10 cellular contexts compared by ENCODE assay signal in genomic region chr10:70162157-70162891, GRCh38. TPM values are rescaled to one million over a fixed set of nuclear protein-coding genes. Genes with fewer than 3 reads are reported as not detected.
DNase-seq lines count a peak whose midpoint lies in the region; ATAC-seq and TF ChIP-seq lines count a peak whose summit lies in the region.
"Had no signal": no experiment of that assay in that cellular context is flagged by ENCODE, and none has a peak within 500 bp of the region (broad histone marks: within the 10 kb centered on the region; RNA-seq: fewer than 3 reads in every experiment).

No MANE protein-coding gene starts in this region.

- H3K79me2 ChIP-seq in osteoblast (ENCODE audit: insufficient read depth, low read length) (peaks cover 94% of the 10 kb centered on the region), mesendoderm (ENCODE audit: control insufficient read depth, insufficient read depth, low read length) (peaks cover 37% of the 10 kb centered on the region)

- H3K23ac ChIP-seq in mesendoderm (ENCODE audit: low read length) = no peak overlapping the region

- H2BK120ac ChIP-seq in mesendoderm (ENCODE audit: low read depth, low read length) = no peak overlapping the region

- H3K18ac ChIP-seq in mesendoderm (ENCODE audit: low read length) = no peak overlapping the region

- ATAC-seq in HG02870 (IDR thresholded peaks at IDR 0.05; ENCODE audit: unreplicated experiment) = peak; percentile 35
- ATAC-seq in activated CD8-positive, alpha-beta T cell treated with anti-CD3 and anti-CD28 coated beads for 36 hours = peak; percentile 65
- ATAC-seq in HG03108 (IDR thresholded peaks at IDR 0.05; ENCODE audit: unreplicated experiment) = no peak
- no peak for ATAC-seq in HG02852 (IDR thresholded peaks at IDR 0.05; ENCODE audit: unreplicated experiment)

- WGBS in mesendoderm (ENCODE audit: extremely low coverage, insufficient coverage, low lambda C conversion rate) = no CpG with 5 or more reads among the region's 2 CpGs

- H3K36me3 ChIP-seq in osteoblast (ENCODE audit: insufficient read depth, low read length) (peaks cover 83% of the 10 kb centered on the region), mesendoderm (ENCODE audit: control insufficient read depth, insufficient read depth, low read length) (no peaks in the 10 kb centered on the region)

- no peak overlapping the region for H2AFZ ChIP-seq in osteoblast (ENCODE audit: low read length)

- H3K4me1 ChIP-seq in osteoblast (ENCODE audit: insufficient read depth, low read length) (peaks cover 46% of the 10 kb centered on the region), mesendoderm (ENCODE audit: control insufficient read depth, low read depth, low read length) (no peaks in the 10 kb centered on the region)

- H3K9me3 ChIP-seq in osteoblast (ENCODE audit: low read depth, low read length) = no peaks in the 10 kb centered on the region
- H3K9me3 ChIP-seq: thoracic aorta had no signal

- no peak overlapping the region for H3K56ac ChIP-seq in mesendoderm (ENCODE audit: low read length)

- H3K27ac ChIP-seq in osteoblast (ENCODE audit: low read depth, low read length) (peak overlapping the region; percentile 3), mesendoderm (ENCODE audit: low read depth, low read length) (no peak overlapping the region)
- H3K27ac ChIP-seq: thoracic aorta had no signal

- peak overlapping the region; percentile 39 for H3K4me2 ChIP-seq in osteoblast (ENCODE audit: insufficient read depth, low read length)
- H3K4me2 ChIP-seq in mesendoderm (ENCODE audit: low read length) = no peak overlapping the region

- H3K27me3 ChIP-seq in osteoblast (ENCODE audit: insufficient read depth, low read length) = no peaks in the 10 kb centered on the region
- H3K27me3 ChIP-seq in mesendoderm (ENCODE audit: insufficient read depth, low read length, poor library complexity) = no peaks in the 10 kb centered on the region

- H3K4me3 ChIP-seq in osteoblast (ENCODE audit: insufficient read depth, low read length) (no peak overlapping the region), mesendoderm (ENCODE audit: low read length) (no peak overlapping the region)
- H3K4me3 ChIP-seq: thoracic aorta had no signal

- DNase-seq in NOMO-1 treated with DMSO at 0.1 percent for 48 hours (lab: John Stamatoyannopoulos, UW; ENCODE audit: unreplicated experiment) (peak; percentile 34), NOMO-1 treated with dmso at 0.1 percent for 144 hours (lab: John Stamatoyannopoulos, UW; ENCODE audit: unreplicated experiment) (no peak), osteoblast (ENCODE audit: insufficient read length, low spot score, missing footprints) (no peak), mesendoderm (no peak)
- no peak for DNase-seq in activated CD8-positive, alpha-beta T cell treated with anti-CD3 and anti-CD28 coated beads for 36 hours
- DNase-seq: 8988T had no signal

- no peak overlapping the region for H2AK5ac ChIP-seq in mesendoderm (ENCODE audit: low read length)

- no peak overlapping the region for H2BK5ac ChIP-seq in mesendoderm (ENCODE audit: low read length)

- H3K4me1 Mint-ChIP-seq in activated CD8-positive, alpha-beta T cell treated with anti-CD3 and anti-CD28 coated beads for 36 hours (ENCODE audit: low read depth) = peaks cover 73% of the 10 kb centered on the region

- no peak overlapping the region for H3K9ac ChIP-seq in mesendoderm (ENCODE audit: low read length)

- peaks cover 85% of the 10 kb centered on the region for H4K20me1 ChIP-seq in osteoblast (ENCODE audit: insufficient read depth, low read length)

- CTCF ChIA-PET in activated CD8-positive, alpha-beta T cell treated with anti-CD3 and anti-CD28 coated beads for 36 hours (lab: Charles Lee) = interaction anchor here (0.7 to 2.5 kb wide), 7 partner anchors 11 to 202 kb away, joined by 3 to 11 read pairs (median 4); partner anchors contain the start of gene TYSND1

- no peak overlapping the region for H4K8ac ChIP-seq in mesendoderm (ENCODE audit: low read depth, low read length)

- H3K4me3 Mint-ChIP-seq in activated CD8-positive, alpha-beta T cell treated with anti-CD3 and anti-CD28 coated beads for 36 hours = peak overlapping the region; percentile 62

- H3K27me3 Mint-ChIP-seq in activated CD8-positive, alpha-beta T cell treated with anti-CD3 and anti-CD28 coated beads for 36 hours = no peaks in the 10 kb centered on the region

- peaks cover 62% of the 10 kb centered on the region for H3K36me3 Mint-ChIP-seq in activated CD8-positive, alpha-beta T cell treated with anti-CD3 and anti-CD28 coated beads for 36 hours (ENCODE audit: low read depth)

- H3K4ac ChIP-seq in mesendoderm (ENCODE audit: low read depth, low read length) = no peak overlapping the region

- TF ChIP-seq CTCF in activated CD8-positive, alpha-beta T cell treated with anti-CD3 and anti-CD28 coated beads for 36 hours (IDR thresholded peaks at IDR 0.05) = no peak
- no peak for TF ChIP-seq CTCF in osteoblast (IDR thresholded peaks at IDR 0.05; ENCODE audit: extremely low read depth, low read depth, low read length)

- intact Hi-C loops in activated CD8-positive, alpha-beta T cell treated with anti-CD3 and anti-CD28 coated beads for 36 hours (cut with micrococcal nuclease) = no loop called here

- H3K79me1 ChIP-seq in mesendoderm (ENCODE audit: low read length) = peaks cover 12% of the 10 kb centered on the region

- H3K9me3 Mint-ChIP-seq in activated CD8-positive, alpha-beta T cell treated with anti-CD3 and anti-CD28 coated beads for 36 hours = no peaks in the 10 kb centered on the region

- H4K5ac ChIP-seq in mesendoderm (ENCODE audit: low read length) = no peak overlapping the region

- POLR2A ChIA-PET in activated CD8-positive, alpha-beta T cell treated with anti-CD3 and anti-CD28 coated beads for 36 hours (lab: Charles Lee) = interaction anchor here (0.6 to 3.7 kb wide), 8 partner anchors 8 to 119 kb away, joined by 3 to 35 read pairs (median 6); partner anchors contain the start of genes PPA1, SAR1A and TYSND1

- H2BK15ac ChIP-seq in mesendoderm (replicated peaks; ENCODE audit: low read depth) = no peak overlapping the region

- peak overlapping the region; percentile 96 for H3K27ac Mint-ChIP-seq in activated CD8-positive, alpha-beta T cell treated with anti-CD3 and anti-CD28 coated beads for 36 hours

RNA-seq across cellular contexts. Expression of gene SAR1A, which starts 8.0 kb away (rescaled TPM):
- 100 to 1,000 TPM in 1 of 2 experiments, 10 to 100 TPM in 1; 95.9 to 101 TPM for total RNA-seq in activated CD8-positive, alpha-beta T cell treated with anti-CD3 and anti-CD28 coated beads for 36 hours
- 219 and 240 TPM in 2 replicates for total RNA-seq in osteoblast
- 69.5 TPM for polyA plus RNA-seq in mesendoderm (2013, experiment 1 of 2)
- 69.3 TPM for polyA plus RNA-seq in mesendoderm (2013, experiment 2 of 2)

RNA-seq across cellular contexts. Expression of gene TYSND1, which starts 15.8 kb away (rescaled TPM):
- total RNA-seq in activated CD8-positive, alpha-beta T cell treated with anti-CD3 and anti-CD28 coated beads for 36 hours = 10 to 100 TPM; 20.0 to 20.3 TPM
- total RNA-seq in osteoblast = 13.0 and 15.6 TPM in 2 replicates
- polyA plus RNA-seq in mesendoderm (2013, experiment 1 of 2) = 5.9 TPM
- 6.1 TPM for polyA plus RNA-seq in mesendoderm (2013, experiment 2 of 2)

RNA-seq across cellular contexts. Expression of gene AIFM2, which starts 29.7 kb away (rescaled TPM):
- total RNA-seq in activated CD8-positive, alpha-beta T cell treated with anti-CD3 and anti-CD28 coated beads for 36 hours = 1 to 10 TPM; 6.3 to 8.2 TPM
- total RNA-seq in osteoblast = 14.4 and 14.8 TPM in 2 replicates
- 3.0 TPM for polyA plus RNA-seq in mesendoderm (2013, experiment 1 of 2)
- polyA plus RNA-seq in mesendoderm (2013, experiment 2 of 2) = 2.9 TPM

Comparison
In these comparisons a context has a peak if more than half of its experiments do, and no peak if none do; other contexts are left out.
1. ATAC-seq: peak in HG02870 (single experiment) and activated CD8-positive, alpha-beta T cell treated with anti-CD3 and anti-CD28 coated beads for 36 hours (single experiment); none in HG03108 (single experiment) and HG02852 (single experiment).